ENCODE assay signal across 24 cellular contexts in the genomic region with DNA sequence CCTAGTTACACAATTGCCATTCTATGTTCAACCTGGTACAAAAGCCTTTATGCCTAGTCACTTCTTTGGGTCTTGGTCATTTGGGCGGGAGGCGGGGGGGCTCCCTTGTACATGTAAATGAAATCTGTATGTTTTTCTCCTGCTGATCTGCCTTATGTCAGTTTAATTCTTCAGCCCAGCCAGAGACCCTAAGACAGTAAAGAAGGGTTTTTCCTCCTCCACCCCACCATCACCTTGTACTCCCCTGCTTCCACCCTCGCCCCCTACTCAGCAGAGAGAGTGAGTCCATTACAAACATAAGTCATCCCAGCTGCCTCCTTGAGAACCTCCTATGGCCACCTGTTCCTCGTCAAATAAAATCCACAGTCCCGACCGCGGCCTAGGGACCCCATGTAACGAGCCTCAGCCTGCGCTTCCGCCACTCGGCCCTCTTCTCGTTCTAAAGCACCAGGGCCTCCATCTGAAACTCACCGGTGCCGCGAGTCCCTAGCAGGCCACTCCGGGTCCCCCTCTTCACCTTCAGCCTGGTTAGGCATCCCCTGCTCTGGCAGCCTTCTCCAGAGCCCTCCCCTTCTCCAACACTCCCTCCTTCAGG. TPM values are rescaled to one million over a fixed set of nuclear protein-coding genes. Genes with fewer than 3 reads are reported as not detected.
A peak's percentile ranks its signal among the peaks of the same experiment; 100 is the strongest.
DNase-seq lines count a peak whose midpoint lies in the region; ATAC-seq and TF ChIP-seq lines count a peak whose summit lies in the region.
"Had no signal": no experiment of that assay in that cellular context is flagged by ENCODE, and none has a peak within 500 bp of the region (broad histone marks: within the 10 kb centered on the region; RNA-seq: fewer than 3 reads in every experiment).

No MANE protein-coding gene starts in this region.

- no peaks in the 10 kb centered on the region for H4K20me1 ChIP-seq in neural progenitor cell (ENCODE audit: low read depth)
- H4K20me1 ChIP-seq: BLaER1 had no signal

- H3K9me3 Mint-ChIP-seq in CD4-positive, CD25-positive, alpha-beta regulatory T cell = no peaks in the 10 kb centered on the region
- no peaks in the 10 kb centered on the region for H3K9me3 Mint-ChIP-seq in activated naive CD4-positive, alpha-beta T cell treated with anti-CD3 and anti-CD28 coated beads, Interleukin-2, amount 50 U/mL, for 24 hours
- no peaks in the 10 kb centered on the region for H3K9me3 Mint-ChIP-seq in neural progenitor cell
- H3K9me3 Mint-ChIP-seq: stimulated activated naive CD8-positive, alpha-beta T cell treated with anti-CD3 and anti-CD28 coated beads, Interleukin-15, amount 100 ng/mL, for 72 hours had no signal

- no peak overlapping the region for H2AFZ ChIP-seq in neural progenitor cell (replicated peaks)

- peak overlapping the region in 1 of 4 donors; percentile 24 for H3K4me3 Mint-ChIP-seq in CD4-positive, CD25-positive, alpha-beta regulatory T cell
- H3K4me3 Mint-ChIP-seq in activated naive CD4-positive, alpha-beta T cell treated with anti-CD3 and anti-CD28 coated beads, Interleukin-2, amount 50 U/mL, for 24 hours = no peak overlapping the region
- peak overlapping the region; percentile 31 for H3K4me3 Mint-ChIP-seq in neural progenitor cell
- H3K4me3 Mint-ChIP-seq: activated CD8-positive, alpha-beta memory T cell treated with anti-CD3 and anti-CD28 coated beads, Interleukin-2, amount 10 ng/mL, durations not matched to agents 7 days and 5 days; stimulated activated naive CD8-positive, alpha-beta T cell treated with anti-CD3 and anti-CD28 coated beads, Interleukin-15, amount 100 ng/mL, for 72 hours had no signal

- no peaks in the 10 kb centered on the region for H3F3A ChIP-seq in neural progenitor cell (ENCODE audit: low read depth)

- H3K4me3 ChIP-seq in CD4-positive, CD25-positive, alpha-beta regulatory T cell (ENCODE audit: low read depth, low read length) = no peak overlapping the region
- H3K4me3 ChIP-seq in neural progenitor cell = no peak overlapping the region
- H3K4me3 ChIP-seq: A549, BLaER1, GM12878, left lung, right atrium auricular region had no signal

- H3K27me3 ChIP-seq in CD4-positive, CD25-positive, alpha-beta regulatory T cell (ENCODE audit: control insufficient read depth, insufficient read depth, low read length) = no peaks in the 10 kb centered on the region
- no peaks in the 10 kb centered on the region for H3K27me3 ChIP-seq in neural progenitor cell
- H3K27me3 ChIP-seq: BLaER1, right atrium auricular region had no signal

- H3K9ac ChIP-seq in neural progenitor cell = no peak overlapping the region
- H3K9ac ChIP-seq: BLaER1 had no signal

- peaks cover 34% of the 10 kb centered on the region for H3K4me1 ChIP-seq in CD4-positive, CD25-positive, alpha-beta regulatory T cell (ENCODE audit: control insufficient read depth, insufficient read depth, low read length, poor library complexity, severe bottlenecking)
- peaks cover 21% of the 10 kb centered on the region for H3K4me1 ChIP-seq in neural progenitor cell
- H3K4me1 ChIP-seq: A549 had no signal

- peak; percentile 1 for DNase-seq in activated CD4-positive, alpha-beta T cell treated with anti-CD3 and anti-CD28 coated beads for 48 hours
- DNase-seq in activated CD4-positive, alpha-beta T cell treated with anti-CD3 and anti-CD28 coated beads for 4 hours = no peak
- no peak for DNase-seq in CD4-positive, CD25-positive, alpha-beta regulatory T cell
- DNase-seq in neural progenitor cell (ENCODE audit: low spot score) (no peak), Kasumi-1 (lab: John Stamatoyannopoulos, UW) (no peak), 8988T (no peak), NCI-H345 treated with DMSO at 0.1 percent for 48 hours (lab: John Stamatoyannopoulos, UW; ENCODE audit: unreplicated experiment) (no peak)
- DNase-seq: activated CD4-positive, CD25-positive, alpha-beta regulatory T cell; activated CD8-positive, alpha-beta memory T cell treated with anti-CD3 and anti-CD28 coated beads, Interleukin-2, amount 10 ng/mL, durations not matched to agents 7 days and 5 days; NCI-H2171; NCI-H748 treated with DMSO at 0.1 percent for 48 hours; occipital lobe; OCI-M1; SIG-M5; stimulated activated naive CD8-positive, alpha-beta T cell treated with anti-CD3 and anti-CD28 coated beads, Interleukin-15, amount 100 ng/mL, for 72 hours had no signal

- H3K4me2 ChIP-seq in neural progenitor cell = no peak overlapping the region
- H3K4me2 ChIP-seq: A549, BLaER1 had no signal

- H3K36me3 Mint-ChIP-seq in CD4-positive, CD25-positive, alpha-beta regulatory T cell = peaks cover 25% of the 10 kb centered on the region
- H3K36me3 Mint-ChIP-seq in activated naive CD4-positive, alpha-beta T cell treated with anti-CD3 and anti-CD28 coated beads, Interleukin-2, amount 50 U/mL, for 24 hours = peaks cover 5% of the 10 kb centered on the region
- no peaks in the 10 kb centered on the region for H3K36me3 Mint-ChIP-seq in neural progenitor cell

- no peak for ATAC-seq in CD4-positive, CD25-positive, alpha-beta regulatory T cell (ENCODE audit: low read depth in 2 of 2)
- ATAC-seq: A549; activated CD8-positive, alpha-beta memory T cell treated with anti-CD3 and anti-CD28 coated beads, Interleukin-2, amount 10 ng/mL, durations not matched to agents 7 days and 5 days; GM12878; left lung; stimulated activated naive CD8-positive, alpha-beta T cell treated with anti-CD3 and anti-CD28 coated beads, Interleukin-15, amount 100 ng/mL, for 72 hours had no signal

- no peak for TF ChIP-seq CTCF in neural progenitor cell (IDR thresholded peaks at IDR 0.05)

- H3K9me3 ChIP-seq in CD4-positive, CD25-positive, alpha-beta regulatory T cell (ENCODE audit: control insufficient read depth in 2 of 2, low read length in 2 of 2) = no peaks in the 10 kb centered on the region
- no peaks in the 10 kb centered on the region for H3K9me3 ChIP-seq in neural progenitor cell (ENCODE audit: low read depth)
- H3K9me3 ChIP-seq: A549, BLaER1, left lung, right atrium auricular region had no signal

- H3K36me3 ChIP-seq in CD4-positive, CD25-positive, alpha-beta regulatory T cell (ENCODE audit: control insufficient read depth, insufficient read depth, low read length) = no peaks in the 10 kb centered on the region
- H3K36me3 ChIP-seq in neural progenitor cell = no peaks in the 10 kb centered on the region
- H3K36me3 ChIP-seq: BLaER1, left lung, right atrium auricular region had no signal

- no peak overlapping the region for H3K27ac ChIP-seq in CD4-positive, CD25-positive, alpha-beta regulatory T cell (ENCODE audit: insufficient read depth, low read length, poor library complexity, severe bottlenecking)
- no peak overlapping the region for H3K27ac ChIP-seq in neural progenitor cell
- H3K27ac ChIP-seq: A549, BLaER1, left lung, right atrium auricular region had no signal

- peaks cover 10 to 74% (median 27%) of the 10 kb centered on the region in 4 donors for H3K4me1 Mint-ChIP-seq in CD4-positive, CD25-positive, alpha-beta regulatory T cell
- H3K4me1 Mint-ChIP-seq in activated naive CD4-positive, alpha-beta T cell treated with anti-CD3 and anti-CD28 coated beads, Interleukin-2, amount 50 U/mL, for 24 hours = peaks cover 72% of the 10 kb centered on the region
- peaks cover 44% of the 10 kb centered on the region for H3K4me1 Mint-ChIP-seq in neural progenitor cell

- H3K27ac Mint-ChIP-seq in CD4-positive, CD25-positive, alpha-beta regulatory T cell = peak overlapping the region in 2 of 3 donors; percentile 56 to 83
- peak overlapping the region; percentile 30 for H3K27ac Mint-ChIP-seq in activated naive CD4-positive, alpha-beta T cell treated with anti-CD3 and anti-CD28 coated beads, Interleukin-2, amount 50 U/mL, for 24 hours
- no peak overlapping the region for H3K27ac Mint-ChIP-seq in neural progenitor cell
- H3K27ac Mint-ChIP-seq: activated CD8-positive, alpha-beta memory T cell treated with anti-CD3 and anti-CD28 coated beads, Interleukin-2, amount 10 ng/mL, durations not matched to agents 7 days and 5 days had no signal

- no peaks in the 10 kb centered on the region for H3K27me3 Mint-ChIP-seq in CD4-positive, CD25-positive, alpha-beta regulatory T cell
- no peaks in the 10 kb centered on the region for H3K27me3 Mint-ChIP-seq in activated naive CD4-positive, alpha-beta T cell treated with anti-CD3 and anti-CD28 coated beads, Interleukin-2, amount 50 U/mL, for 24 hours
- peaks cover 16% of the 10 kb centered on the region for H3K27me3 Mint-ChIP-seq in neural progenitor cell (ENCODE audit: insufficient read depth, low read depth)
- H3K27me3 Mint-ChIP-seq: activated CD8-positive, alpha-beta memory T cell treated with anti-CD3 and anti-CD28 coated beads, Interleukin-2, amount 10 ng/mL, durations not matched to agents 7 days and 5 days; stimulated activated naive CD8-positive, alpha-beta T cell treated with anti-CD3 and anti-CD28 coated beads, Interleukin-15, amount 100 ng/mL, for 72 hours had no signal

- no peaks in the 10 kb centered on the region for H3K79me2 ChIP-seq in neural progenitor cell (ENCODE audit: low read depth)

RNA-seq across cellular contexts. Expression of a gene that starts 2.3 kb away (rescaled TPM):
- 4.3 TPM for total RNA-seq in CD4-positive, CD25-positive, alpha-beta regulatory T cell
- 1 to 10 TPM; 2.5 to 4.4 (median 3.6) TPM for polyA plus RNA-seq in CD4-positive, CD25-positive, alpha-beta regulatory T cell
- 0.19 and 0.53 TPM in 2 replicates for total RNA-seq in neural progenitor cell (ENCODE audit: low replicate concordance)
- total RNA-seq: astrocyte, fibroblast of lung, occipital lobe, right atrium auricular region, urinary bladder had no signal
- polyA plus RNA-seq: A549, fibroblast of lung, urinary bladder had no signal

RNA-seq across cellular contexts. Expression of a gene that starts 26.5 kb away (rescaled TPM):
- 13.6 TPM for total RNA-seq in CD4-positive, CD25-positive, alpha-beta regulatory T cell
- 1 to 10 TPM; 1.6 to 2.4 (median 2.1) TPM for polyA plus RNA-seq in CD4-positive, CD25-positive, alpha-beta regulatory T cell
- total RNA-seq in neural progenitor cell (ENCODE audit: low replicate concordance) = 7.2 and 12.2 TPM in 2 replicates

RNA-seq across cellular contexts. Expression of a gene that starts 29.5 kb away (rescaled TPM):
- 537 TPM for total RNA-seq in CD4-positive, CD25-positive, alpha-beta regulatory T cell
- polyA plus RNA-seq in CD4-positive, CD25-positive, alpha-beta regulatory T cell = 1,000 to 10,000 TPM in 2 of 4 donors, 100 to 1,000 TPM in 2; 861 to 1,162 (median 988) TPM
- 1.7 and 2.1 TPM in 2 replicates for total RNA-seq in neural progenitor cell (ENCODE audit: low replicate concordance)
- total RNA-seq: occipital lobe had no signal

Comparison
In these comparisons a context has a peak if more than half of its experiments do, and no peak if none do; other contexts are left out.
1. RNA of a gene that starts 29.5 kb away (total RNA-seq): 537 TPM in CD4-positive, CD25-positive, alpha-beta regulatory T cell (single experiment); 1.7 to 2.1 TPM in neural progenitor cell; every median in the first group is over 100 times any median in the second.